In genomic region chr14:67620217-67620789, GRCh38 we compare ENCODE assay signal across 8 cellular contexts. TPM values are rescaled to one million over a fixed set of nuclear protein-coding genes. Genes with fewer than 3 reads are reported as not detected.
DNase-seq lines count a peak whose midpoint lies in the region; ATAC-seq and TF ChIP-seq lines count a peak whose summit lies in the region.

No MANE protein-coding gene starts in this region.

- H3K9me3 Mint-ChIP-seq in CD4-positive, alpha-beta T cell, result no peaks in the 10 kb centered on the region
- no peaks in the 10 kb centered on the region for H3K9me3 Mint-ChIP-seq in IgD-negative memory B cell
- H3K9me3 Mint-ChIP-seq in activated naive CD8-positive, alpha-beta T cell (ENCODE audit: low read depth), result no peaks in the 10 kb centered on the region

- peak overlapping the region; percentile 94 for H3K4me3 Mint-ChIP-seq in CD4-positive, alpha-beta T cell
- H3K4me3 Mint-ChIP-seq in IgD-negative memory B cell, result peak overlapping the region; percentile 87 to 97 (median 95)
- H3K4me3 Mint-ChIP-seq in activated naive CD8-positive, alpha-beta T cell, result peak overlapping the region; percentile 88

- peak overlapping the region; percentile 83 for H3K27ac Mint-ChIP-seq in CD4-positive, alpha-beta T cell
- peak overlapping the region in 1 of 3 donors; percentile 95 for H3K27ac Mint-ChIP-seq in IgD-negative memory B cell
- peak overlapping the region; percentile 28 for H3K27ac Mint-ChIP-seq in activated naive CD8-positive, alpha-beta T cell

- H3K36me3 Mint-ChIP-seq in CD4-positive, alpha-beta T cell (ENCODE audit: low read depth), result peaks cover 7% of the 10 kb centered on the region
- H3K36me3 Mint-ChIP-seq in IgD-negative memory B cell, result no peaks in the 10 kb centered on the region
- peaks cover 3% of the 10 kb centered on the region for H3K36me3 Mint-ChIP-seq in activated naive CD8-positive, alpha-beta T cell

- H3K4me1 Mint-ChIP-seq in CD4-positive, alpha-beta T cell (ENCODE audit: low read depth), result peaks cover 44% of the 10 kb centered on the region
- H3K4me1 Mint-ChIP-seq in IgD-negative memory B cell, result peaks cover 10 to 24% (median 14%) of the 10 kb centered on the region in 3 donors
- H3K4me1 Mint-ChIP-seq in activated naive CD8-positive, alpha-beta T cell (ENCODE audit: low read depth), result peaks cover 41% of the 10 kb centered on the region

- ATAC-seq in CD4-positive, alpha-beta T cell (ENCODE audit: poor library complexity), result no peak
- ATAC-seq in psoas muscle (peak in 3 of 4 donors; percentile 0 to 5 (median 1)), HG02981 (IDR thresholded peaks at IDR 0.05; ENCODE audit: unreplicated experiment) (no peak), GM19023 (IDR thresholded peaks at IDR 0.05; ENCODE audit: unreplicated experiment) (no peak)

- no peak overlapping the region for H3K27ac ChIP-seq in CD4-positive, alpha-beta T cell (ENCODE audit: low read depth, low read length)
- peak overlapping the region; percentile 51 to 72 for H3K27ac ChIP-seq in right atrium auricular region
- peak overlapping the region; percentile 74 for H3K27ac ChIP-seq in psoas muscle

- H3K36me3 ChIP-seq in right atrium auricular region (no peaks in the 10 kb centered on the region), psoas muscle (ENCODE audit: insufficient read depth in 1 of 2, low read depth in 1 of 2) (no peaks in the 10 kb centered on the region)

- H3K9me3 ChIP-seq in CD4-positive, alpha-beta T cell (ENCODE audit: control insufficient read depth, low read length), result no peaks in the 10 kb centered on the region
- H3K9me3 ChIP-seq in right atrium auricular region (no peaks in the 10 kb centered on the region), psoas muscle (no peaks in the 10 kb centered on the region)

- POLR2A ChIA-PET in CD4-positive, alpha-beta T cell (lab: Charles Lee), result interaction anchor here (0.6 to 3.7 kb wide), 5 partner anchors 20 to 213 kb away, joined by 3 to 29 read pairs (median 3); partner anchors contain the start of genes PIGH, RDH11 and VTI1B

- H3K27me3 Mint-ChIP-seq in CD4-positive, alpha-beta T cell, result no peaks in the 10 kb centered on the region
- H3K27me3 Mint-ChIP-seq in IgD-negative memory B cell, result no peaks in the 10 kb centered on the region
- no peaks in the 10 kb centered on the region for H3K27me3 Mint-ChIP-seq in activated naive CD8-positive, alpha-beta T cell

- DNase-seq in CD4-positive, alpha-beta T cell, result peak in 1 of 10 experiments; percentile 6
- DNase-seq in right atrium auricular region (ENCODE audit: low spot score), result no peak
- DNase-seq in psoas muscle, result no peak
- DNase-seq in midbrain (lab: John Stamatoyannopoulos, UW), result no peak

- 2 to 4% (median 2%) methylated on average over 19 of the region's 19 CpGs for WGBS in psoas muscle, 3 donors

- H3K27me3 ChIP-seq in CD4-positive, alpha-beta T cell (ENCODE audit: control insufficient read depth, insufficient read depth, low read length), result no peaks in the 10 kb centered on the region
- no peaks in the 10 kb centered on the region for H3K27me3 ChIP-seq in right atrium auricular region
- H3K27me3 ChIP-seq in psoas muscle (ENCODE audit: insufficient read depth in 3 of 3, low read length in 2 of 3), result no peaks in the 10 kb centered on the region

- H3K4me3 ChIP-seq in right atrium auricular region (peak overlapping the region; percentile 46 to 71), psoas muscle (peak overlapping the region; percentile 76)

- CTCF ChIA-PET in CD4-positive, alpha-beta T cell (lab: Charles Lee), result interaction anchor here (1.9 kb wide), 1 partner anchor 47 kb away, joined by 5 read pairs; no protein-coding TSS in a partner anchor

- intact Hi-C loops in CD4-positive, alpha-beta T cell (cut with DNase I, micrococcal nuclease), result loop anchor here in 1 of 2 experiments (1.0 to 5.0 kb wide), 2 partner anchors 19 to 197 kb away; partner anchors contain the start of genes RAD51B and ZFYVE26
- intact Hi-C loops in psoas muscle (cut with DNase I), result no loop called here

- H3K4me1 ChIP-seq in right atrium auricular region (peaks cover 0 to 17% of the 10 kb centered on the region in 2 donors), psoas muscle (peaks cover 19% of the 10 kb centered on the region)

- TF ChIP-seq CTCF in CD4-positive, alpha-beta T cell (IDR thresholded peaks at IDR 0.05), result no peak
- TF ChIP-seq CTCF in right atrium auricular region (IDR thresholded peaks at IDR 0.05) (no peak), psoas muscle (IDR thresholded peaks at IDR 0.05) (no peak)

RNA-seq across cellular contexts. Expression of gene ARG2, which starts 0.6 kb away (rescaled TPM):
- total RNA-seq in CD4-positive, alpha-beta T cell, result 1 to 10 TPM; 3.7 to 3.9 TPM
- polyA plus RNA-seq in IgD-negative memory B cell (1.8 TPM), psoas muscle (100 to 1,000 TPM in 1 of 3 donors, 10 to 100 TPM in 1, 1 to 10 TPM in 1; 9.2 to 133 (median 32.6) TPM)
- total RNA-seq in right atrium auricular region (under 1 TPM in 1 of 2 donors, not detected in 1; 0.59 TPM), psoas muscle (10 to 100 TPM in 2 of 4 donors, 1 to 10 TPM in 2; 1.3 to 19.3 (median 8.0) TPM)

RNA-seq across cellular contexts. Expression of gene PIGH, which starts 20.2 kb away (rescaled TPM):
- total RNA-seq in CD4-positive, alpha-beta T cell, result 10 to 100 TPM; 66.0 to 69.7 TPM
- 46.6 TPM for polyA plus RNA-seq in IgD-negative memory B cell
- 10 to 100 TPM; 13.8 to 15.3 TPM for total RNA-seq in right atrium auricular region
- 10 to 100 TPM; 12.3 to 25.2 (median 18.0) TPM for total RNA-seq in psoas muscle
- 10 to 100 TPM; 32.3 to 50.6 (median 45.1) TPM for polyA plus RNA-seq in psoas muscle

RNA-seq across cellular contexts. Expression of gene VTI1B, which starts 54.1 kb away (rescaled TPM):
- 10 to 100 TPM; 24.4 to 27.0 TPM for total RNA-seq in CD4-positive, alpha-beta T cell
- polyA plus RNA-seq in IgD-negative memory B cell, result 84.8 TPM
- 10 to 100 TPM; 59.7 to 61.0 TPM for total RNA-seq in right atrium auricular region
- 100 to 1,000 TPM in 1 of 4 donors, 10 to 100 TPM in 3; 86.9 to 110 (median 91.5) TPM for total RNA-seq in psoas muscle
- 10 to 100 TPM; 61.3 to 96.5 (median 72.1) TPM for polyA plus RNA-seq in psoas muscle

Comparison
In these comparisons a context has a peak if more than half of its experiments do, and no peak if none do; other contexts are left out.
1. ATAC-seq: peak in psoas muscle (3 of 4); none in CD4-positive, alpha-beta T cell (single experiment), HG02981 (single experiment) and GM19023 (single experiment).
2. Peak in every context shown above with its lines, with median percentiles within 50 percentile points of each other: H3K4me3 Mint-ChIP-seq.